In genomic region chr3:195263925-195264575, GRCh38 we compare ENCODE assay signal across 17 cellular contexts. TPM values are rescaled to one million over a fixed set of nuclear protein-coding genes. Genes with fewer than 3 reads are reported as not detected.
DNase-seq lines count a peak whose midpoint lies in the region; TF ChIP-seq lines count a peak whose summit lies in the region.
"Had no signal": no experiment of that assay in that cellular context is flagged by ENCODE, and none has a peak within 500 bp of the region (broad histone marks: within the 10 kb centered on the region; RNA-seq: fewer than 3 reads in every experiment).

No MANE protein-coding gene starts in this region.

- no peaks in the 10 kb centered on the region for H3K36me3 Mint-ChIP-seq in neural crest cell (ENCODE audit: low read depth)

- no peak for TF ChIP-seq CTCF in Loucy (conservative IDR thresholded peaks at IDR 0.05; ENCODE audit: low read length)
- TF ChIP-seq CTCF in colonic mucosa (IDR thresholded peaks at IDR 0.05): no peak
- no peak for TF ChIP-seq CTCF in neural crest cell (conservative IDR thresholded peaks at IDR 0.05)

- peak overlapping the region; percentile 36 for H3K27ac Mint-ChIP-seq in neural crest cell (ENCODE audit: unreplicated experiment)

- DNase-seq in H4 (ENCODE audit: low spot score) (peak; percentile 3), colonic mucosa (peak; percentile 16), neural crest cell (ENCODE audit: low read depth, low spot score) (no peak), SIG-M5 treated with dmso at 0.1 percent for 504 hours (lab: John Stamatoyannopoulos, UW; ENCODE audit: unreplicated experiment) (no peak), caudate nucleus (lab: John Stamatoyannopoulos, UW) (no peak), amniotic stem cell (lab: John Stamatoyannopoulos, UW) (no peak)
- DNase-seq: DMS 273 treated with DMSO at 0.1 percent for 48 hours, NCI-H187 treated with DMSO at 0.1 percent for 48 hours, NCI-H2171, NCI-H510A, NCI-H82, Peyer's patch, SHP77 treated with DMSO at 0.1 percent for 48 hours had no signal

- peaks cover 72% of the 10 kb centered on the region for H3K4me1 ChIP-seq in Loucy (ENCODE audit: insufficient read depth, low read length, poor library complexity, severe bottlenecking)
- H3K4me1 ChIP-seq in colonic mucosa: peaks cover 3% of the 10 kb centered on the region

- no peaks in the 10 kb centered on the region for H3F3A ChIP-seq in Loucy (ENCODE audit: low read depth)

- H3K4me3 ChIP-seq in Loucy (ENCODE audit: low read length, poor library complexity, severe bottlenecking): no peak overlapping the region
- H3K4me3 ChIP-seq in colonic mucosa: no peak overlapping the region
- H3K4me3 ChIP-seq: GM23248, Peyer's patch had no signal

- intact Hi-C loops in colonic mucosa (cut with DNase I): loop anchor here (2.0 kb wide), 1 partner anchor 587 kb away; no protein-coding TSS in a partner anchor

- H4K20me1 ChIP-seq in Loucy (ENCODE audit: insufficient read depth, low read length, poor library complexity, severe bottlenecking): peaks cover 7% of the 10 kb centered on the region

- H3K4me2 ChIP-seq in Loucy (ENCODE audit: low read depth, low read length, poor library complexity, severe bottlenecking): peak overlapping the region; percentile 62
- H3K4me2 ChIP-seq: KMS-11 had no signal

- H3K9me3 ChIP-seq in Loucy (ENCODE audit: insufficient read depth, low read depth, low read length): no peaks in the 10 kb centered on the region
- H3K9me3 ChIP-seq in colonic mucosa: no peaks in the 10 kb centered on the region
- H3K9me3 ChIP-seq: Peyer's patch had no signal

- H3K27me3 Mint-ChIP-seq in neural crest cell (ENCODE audit: low read depth): no peaks in the 10 kb centered on the region

- peaks cover 16% of the 10 kb centered on the region for H3K4me1 Mint-ChIP-seq in neural crest cell

- H2AFZ ChIP-seq in Loucy (ENCODE audit: low read length): no peak overlapping the region
- H2AFZ ChIP-seq: GM23248 had no signal

- H3K4me3 Mint-ChIP-seq in neural crest cell: peak overlapping the region; percentile 4

- peaks cover 90% of the 10 kb centered on the region for H3K79me2 ChIP-seq in Loucy (ENCODE audit: insufficient read depth, low read length)

- H3K27me3 ChIP-seq in Loucy (ENCODE audit: insufficient read depth, low read length, poor library complexity, severe bottlenecking): no peaks in the 10 kb centered on the region
- H3K27me3 ChIP-seq in colonic mucosa: no peaks in the 10 kb centered on the region
- H3K27me3 ChIP-seq: Peyer's patch had no signal

- H3K9me2 ChIP-seq in Loucy (replicated peaks; ENCODE audit: low read depth, low read length): no peaks in the 10 kb centered on the region

- H3K9me3 Mint-ChIP-seq in neural crest cell: no peaks in the 10 kb centered on the region

- H3K36me3 ChIP-seq in Loucy (ENCODE audit: insufficient read depth, low read length): no peaks in the 10 kb centered on the region
- no peaks in the 10 kb centered on the region for H3K36me3 ChIP-seq in colonic mucosa
- H3K36me3 ChIP-seq: Peyer's patch had no signal

- H3K27ac ChIP-seq in colonic mucosa (no peak overlapping the region), caudate nucleus (ENCODE audit: low read depth, low read length) (no peak overlapping the region)
- H3K27ac ChIP-seq: GM23248, HL-60, KMS-11, Peyer's patch had no signal

- H3K9ac ChIP-seq in Loucy (ENCODE audit: low read depth, low read length, poor library complexity, severe bottlenecking) (peak overlapping the region; percentile 34), colonic mucosa (ENCODE audit: low read depth in 2 of 2, low read length in 2 of 2) (no peak overlapping the region)
- H3K9ac ChIP-seq: GM23248, KMS-11 had no signal

RNA-seq across cellular contexts. Expression of gene XXYLT1, which starts 6.9 kb away (rescaled TPM):
- 35.7 and 52.3 TPM in 2 replicates for total RNA-seq in H4 (2014; rRNA removed; shearing (Covaris generic))
- total RNA-seq in colonic mucosa (10 to 100 TPM in 1 of 2 donors, 1 to 10 TPM in 1; 8.3 to 10.9 TPM), neural crest cell (41.1 and 41.2 TPM in 2 replicates)

Comparison
In these comparisons a context has a peak if more than half of its experiments do, and no peak if none do; other contexts are left out.
1. DNase-seq: peak in H4 (single experiment) and colonic mucosa (single experiment); none in neural crest cell (single experiment), SIG-M5 treated with dmso at 0.1 percent for 504 hours (single experiment), caudate nucleus (0 of 61) and amniotic stem cell (single experiment).